ENCODE assay signal across 23 cellular contexts in the genomic region with DNA sequence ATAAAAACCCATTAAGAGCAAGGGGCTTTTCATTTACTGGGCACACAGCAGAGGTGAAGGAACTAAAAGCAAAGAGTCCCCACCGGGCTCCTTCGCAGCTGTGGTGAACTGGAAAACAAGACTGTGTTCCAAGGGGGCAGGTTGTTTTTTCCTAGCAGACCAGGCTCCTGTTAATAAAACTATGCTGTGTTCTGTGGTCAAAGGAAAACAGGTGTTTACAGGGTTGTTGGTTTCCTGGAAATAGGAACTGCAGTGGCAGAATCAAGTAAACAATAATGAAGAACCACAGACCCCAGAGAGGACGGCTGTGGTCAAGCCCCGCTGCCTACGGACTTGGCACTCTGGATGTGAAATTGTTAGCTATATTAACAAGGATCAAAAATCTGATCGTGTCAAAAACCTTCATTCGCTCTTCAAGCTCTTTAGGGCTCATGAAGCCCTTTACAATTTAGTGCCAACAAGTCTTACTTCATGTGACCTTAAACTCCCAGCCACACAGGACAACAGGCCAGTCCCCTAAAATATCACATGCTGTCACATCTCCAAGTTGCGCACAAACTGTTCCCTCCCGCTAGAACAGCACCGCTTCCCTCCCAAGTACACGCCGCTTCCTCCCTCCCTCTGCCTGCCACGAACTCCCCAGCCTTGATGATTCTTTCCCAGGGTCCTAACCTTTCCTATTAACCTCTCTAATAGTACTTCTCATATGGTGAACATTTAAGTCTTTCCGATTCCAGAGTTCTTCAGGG.
DNase-seq lines count a peak whose midpoint lies in the region; ATAC-seq, FAIRE-seq and TF ChIP-seq lines count a peak whose summit lies in the region.
"Had no signal": no experiment of that assay in that cellular context is flagged by ENCODE, and none has a peak within 500 bp of the region (broad histone marks: within the 10 kb centered on the region; RNA-seq: fewer than 3 reads in every experiment).

No MANE protein-coding gene starts in this region.

- ATAC-seq in HepG2 = no peak
- ATAC-seq in gastroesophageal sphincter = no peak
- ATAC-seq in aorta (ENCODE audit: low FRiP score) = no peak
- ATAC-seq: activated CD8-positive, alpha-beta memory T cell treated with anti-CD3 and anti-CD28 coated beads, Interleukin-2, amount 10 ng/mL, durations not matched to agents 7 days and 5 days had no signal

- no peak for FAIRE-seq in HepG2 (lab: Jason Lieb, UNC)
- FAIRE-seq: A204.1, GM19239, small intestine had no signal

- H3K4me1 Mint-ChIP-seq in nephron = peaks cover 45% of the 10 kb centered on the region
- H3K4me1 Mint-ChIP-seq: activated CD8-positive, alpha-beta memory T cell treated with anti-CD3 and anti-CD28 coated beads, Interleukin-2, amount 10 ng/mL, durations not matched to agents 7 days and 5 days had no signal

- no peaks in the 10 kb centered on the region for H3K9me3 Mint-ChIP-seq in nephron

- in situ Hi-C loops in HepG2 (cut with HindIII; ENCODE audit: extremely low pct_ligation_motif_present, low pct_unique_long_range_greater_than_20kb) = no loop called here

- H2AFZ ChIP-seq in HepG2 (ENCODE audit: low read length) = no peak overlapping the region

- TF ChIP-seq RAD21 in liver (IDR thresholded peaks at IDR 0.05) = peak in 1 of 2 donors; percentile 5
- no peak for TF ChIP-seq RAD21 in HepG2 (CRISPR knock-in tag; IDR thresholded peaks at IDR 0.05)

- H3K4me3 ChIP-seq in liver (ENCODE audit: low read depth in 1 of 3, low read length in 3 of 3) (no peak overlapping the region), HepG2 (replicated peaks in 1 of 3; ENCODE audit: insufficient read depth in 1 of 3, low read depth in 2 of 3, low read length in 3 of 3) (no peak overlapping the region), gastroesophageal sphincter (no peak overlapping the region), aorta (ENCODE audit: low read length in 2 of 2) (no peak overlapping the region)
- H3K4me3 ChIP-seq: ovary, SJCRH30, uterus had no signal

- H3K27ac ChIP-seq in liver (ENCODE audit: low read depth in 1 of 2, low read length in 2 of 2) (no peak overlapping the region), HepG2 (ENCODE audit: extremely low read length, insufficient read depth, low read length) (no peak overlapping the region), gastroesophageal sphincter (peak overlapping the region in 3 of 4 donors; percentile 15 to 58 (median 28)), aorta (ENCODE audit: low read depth in 1 of 2, low read length in 2 of 2) (peak overlapping the region; percentile 32 to 64)
- H3K27ac ChIP-seq: ovary, SJCRH30 had no signal

- no TSS peak for BruUV-seq in HepG2 (replicated peaks; lab: Mats Ljungman, UMichigan)

- H3K4me1 ChIP-seq in liver (ENCODE audit: control insufficient read depth in 4 of 4, insufficient read depth in 4 of 4, low read length in 3 of 4) (peaks cover 0 to 6% (median 1%) of the 10 kb centered on the region in 4 donors), HepG2 (ENCODE audit: insufficient read depth, low read length) (peaks cover 34% of the 10 kb centered on the region), gastroesophageal sphincter (peaks cover 0 to 64% (median 9%) of the 10 kb centered on the region in 3 donors), aorta (ENCODE audit: control insufficient read depth in 1 of 2, insufficient read depth in 2 of 2, low read length in 2 of 2) (peaks cover 1 to 7% of the 10 kb centered on the region in 2 donors)
- H3K4me1 ChIP-seq: uterus had no signal

- TF ChIP-seq CTCF in liver (IDR thresholded peaks at IDR 0.05; ENCODE audit: low read depth, low read length, missing input control) (no peak), HepG2 (CRISPR knock-in tag; IDR thresholded peaks at IDR 0.05) (no peak), gastroesophageal sphincter (IDR thresholded peaks at IDR 0.05) (no peak), nephron (IDR thresholded peaks at IDR 0.05; ENCODE audit: unreplicated experiment in 3 of 3) (no peak)

- DNase-seq in HepG2 (ENCODE audit: low spot score) (no peak), aorta (no peak), NCI-H82 (lab: John Stamatoyannopoulos, UW) (no peak), HCEC 1CT (no peak)
- no peak for DNase-seq in activated CD4-positive, alpha-beta T cell treated with anti-CD3 and anti-CD28 coated beads, Interleukin-2, amount 50 U/mL, for 48 hours
- DNase-seq: activated CD4-positive, CD25-positive, alpha-beta regulatory T cell treated with anti-CD3 and anti-CD28 coated beads, Interleukin-2, amount 50 U/mL, for 72 hours; activated CD8-positive, alpha-beta memory T cell treated with anti-CD3 and anti-CD28 coated beads, Interleukin-2, amount 10 ng/mL, durations not matched to agents 7 days and 5 days; activated gamma-delta T cell; amygdala; CD4-positive, CD25-positive, alpha-beta regulatory T cell; midbrain; NCI-H1694 treated with DMSO at 0.1 percent for 48 hours; NCI-H446 treated with DMSO at 0.1 percent for 48 hours; ovary; small intestine; stimulated activated naive CD4-positive, alpha-beta T cell treated with Interleukin-2 at 50 U/mL for 16 hours; uterus had no signal

- H3K27me3 ChIP-seq in liver (ENCODE audit: control insufficient read depth in 4 of 4, insufficient read depth in 4 of 4, low read length in 3 of 4) (no peaks in the 10 kb centered on the region), HepG2 (ENCODE audit: control insufficient read depth in 1 of 2, insufficient read depth in 2 of 2, low read length in 2 of 2) (no peaks in the 10 kb centered on the region), gastroesophageal sphincter (no peaks in the 10 kb centered on the region), aorta (ENCODE audit: control insufficient read depth in 1 of 2, insufficient read depth in 2 of 2, low read length in 1 of 2) (no peaks in the 10 kb centered on the region)
- H3K27me3 ChIP-seq: ovary, SJCRH30, uterus had no signal

- 87% methylated on average over 14 of the region's 14 CpGs for WGBS in liver
- WGBS in HepG2 (ENCODE audit: low lambda C conversion rate) = 98% methylated on average over 14 of the region's 14 CpGs
- WGBS in gastroesophageal sphincter (ENCODE audit: low coverage in 1 of 2), 2 donors = 77 to 94% methylated on average over 5 to 13 of the region's 14 CpGs
- WGBS in aorta, 2 donors = 58 to 63% methylated on average over 14 of the region's 14 CpGs

- intact Hi-C loops in HepG2 (cut with micrococcal nuclease; ENCODE audit: unreplicated experiment) (no loop called here), aorta (cut with DNase I) (loop anchor here (5.0 to 10.0 kb wide), 3 partner anchors 89 to 247 kb away; a partner anchor contains a TSS)

- POLR2A ChIA-PET in HepG2 (lab: Yijun Ruan, JAX) = no interaction called here

- no peak overlapping the region for H3K4me2 ChIP-seq in HepG2 (ENCODE audit: low read depth, low read length)

- peak overlapping the region; percentile 13 to 27 (median 13) for H3K27ac Mint-ChIP-seq in nephron
- H3K27ac Mint-ChIP-seq: activated CD8-positive, alpha-beta memory T cell treated with anti-CD3 and anti-CD28 coated beads, Interleukin-2, amount 10 ng/mL, durations not matched to agents 7 days and 5 days; CD4-positive, CD25-positive, alpha-beta regulatory T cell had no signal

- no peak for TF ChIP-seq POLR2A in HepG2 (IDR thresholded peaks at IDR 0.05; ENCODE audit: insufficient read depth in 1 of 2, low read depth in 2 of 2, low read length in 2 of 2)
- TF ChIP-seq POLR2A in gastroesophageal sphincter (IDR thresholded peaks at IDR 0.05) = no peak

- H3K9ac ChIP-seq in liver (ENCODE audit: low read depth in 1 of 2, low read length in 2 of 2) (no peak overlapping the region), HepG2 (ENCODE audit: insufficient read depth, low read depth, low read length) (no peak overlapping the region)

- TF ChIP-seq EP300 in HepG2 (IDR thresholded peaks at IDR 0.05; ENCODE audit: low read depth in 2 of 2, low read length in 2 of 2) (no peak), HepG2 (CRISPR knock-in tag; IDR thresholded peaks at IDR 0.05; ENCODE audit: borderline replicate concordance) (no peak), gastroesophageal sphincter (IDR thresholded peaks at IDR 0.05) (no peak)

- peaks cover 80% of the 10 kb centered on the region for H3K36me3 Mint-ChIP-seq in nephron (ENCODE audit: low read depth)
- H3K36me3 Mint-ChIP-seq: activated CD8-positive, alpha-beta memory T cell treated with anti-CD3 and anti-CD28 coated beads, Interleukin-2, amount 10 ng/mL, durations not matched to agents 7 days and 5 days; CD4-positive, CD25-positive, alpha-beta regulatory T cell had no signal

- H4K20me1 ChIP-seq in HepG2 (ENCODE audit: insufficient read depth, low read length) = no peaks in the 10 kb centered on the region

- no peaks in the 10 kb centered on the region for H3K9me3 ChIP-seq in liver (ENCODE audit: control insufficient read depth in 4 of 4, low read length in 3 of 4)
- no peaks in the 10 kb centered on the region for H3K9me3 ChIP-seq in HepG2 (ENCODE audit: low read length)
- no peaks in the 10 kb centered on the region for H3K9me3 ChIP-seq in gastroesophageal sphincter
- H3K9me3 ChIP-seq in aorta (ENCODE audit: control insufficient read depth, low read length) = no peaks in the 10 kb centered on the region
- H3K9me3 ChIP-seq: ovary, SJCRH30, uterus had no signal

- H3K36me3 ChIP-seq in liver (ENCODE audit: control insufficient read depth in 4 of 4, insufficient read depth in 3 of 4, low read depth in 1 of 4, low read length in 3 of 4) (peaks cover 7 to 27% (median 20%) of the 10 kb centered on the region in 4 donors), HepG2 (replicated peaks in 1 of 2; ENCODE audit: control insufficient read depth in 1 of 2, insufficient read depth in 2 of 2, low read length in 2 of 2) (peaks cover 22 to 74% of the 10 kb centered on the region in 2 experiments), gastroesophageal sphincter (peaks cover 0 to 30% of the 10 kb centered on the region in 2 donors), aorta (ENCODE audit: control insufficient read depth in 1 of 2, insufficient read depth in 2 of 2, low read length in 1 of 2) (peaks cover 0 to 2% of the 10 kb centered on the region in 2 donors)
- H3K36me3 ChIP-seq: ovary, uterus had no signal

- CTCF ChIA-PET in HepG2 (lab: Yijun Ruan, JAX; ENCODE audit: low intra/inter-chr PET ratio, low total read pairs) = no interaction called here

- H3K79me2 ChIP-seq in HepG2 (ENCODE audit: insufficient read depth, low read length) = peaks cover 4% of the 10 kb centered on the region

- H3K4me3 Mint-ChIP-seq in nephron = no peak overlapping the region
- H3K4me3 Mint-ChIP-seq: activated CD8-positive, alpha-beta memory T cell treated with anti-CD3 and anti-CD28 coated beads, Interleukin-2, amount 10 ng/mL, durations not matched to agents 7 days and 5 days; CD4-positive, CD25-positive, alpha-beta regulatory T cell had no signal

- H3K27me3 Mint-ChIP-seq in nephron (ENCODE audit: low read depth) = no peaks in the 10 kb centered on the region
- H3K27me3 Mint-ChIP-seq: activated CD8-positive, alpha-beta memory T cell treated with anti-CD3 and anti-CD28 coated beads, Interleukin-2, amount 10 ng/mL, durations not matched to agents 7 days and 5 days; CD4-positive, CD25-positive, alpha-beta regulatory T cell had no signal

TF ChIP-seq in liver, 16 proteins besides CTCF, POLR2A, EP300 and RAD21 (continues in another document):
- TF ChIP-seq JUND (IDR thresholded peaks at IDR 0.05) = no peak
- TF ChIP-seq HNF4G (IDR thresholded peaks at IDR 0.05) = no peak

TF ChIP-seq in HepG2, 621 proteins besides CTCF, POLR2A, EP300 and RAD21 (continues in another document):
- no peak for TF ChIP-seq ZBTB42 (CRISPR knock-in tag; IDR thresholded peaks at IDR 0.05)
- no peak for TF ChIP-seq HDAC6 (IDR thresholded peaks at IDR 0.05; ENCODE audit: low read depth, low read length)

Comparison
In these comparisons a context has a peak if more than half of its experiments do, and no peak if none do; other contexts are left out.
1. H3K27ac ChIP-seq: peak in gastroesophageal sphincter (3 of 4) and aorta (2 of 2); none in liver (0 of 2) and HepG2 (single experiment).